In the genomic region with DNA sequence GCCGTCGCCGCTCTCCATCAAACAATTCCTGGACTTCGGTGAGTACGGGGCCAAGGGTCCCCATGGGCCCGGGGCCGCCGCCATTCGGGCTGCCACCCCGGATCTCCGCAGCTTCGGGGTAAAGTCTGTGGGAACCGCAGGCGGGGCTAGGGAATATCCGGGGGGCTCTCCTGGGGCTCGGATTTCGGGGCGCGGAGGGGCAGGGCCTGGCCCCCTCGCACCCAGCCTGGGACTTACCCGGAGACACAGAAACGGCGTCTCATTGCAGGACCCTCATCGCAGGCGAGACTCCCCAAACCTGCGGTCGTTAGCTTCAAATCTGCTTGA, we compare ENCODE assay signal across 8 cellular contexts. TPM values are rescaled to one million over a fixed set of nuclear protein-coding genes. Genes with fewer than 3 reads are reported as not detected.
A peak's percentile ranks its signal among the peaks of the same experiment; 100 is the strongest.
DNase-seq lines count a peak whose midpoint lies in the region; ATAC-seq, FAIRE-seq and TF ChIP-seq lines count a peak whose summit lies in the region.

No MANE protein-coding gene starts in this region.

- H3K4me3 ChIP-seq in ascending aorta (peak overlapping the region; percentile 66 to 91), lower lobe of right lung (peak overlapping the region; percentile 68), urinary bladder (ENCODE audit: low read depth, low read length) (peak overlapping the region; percentile 68)

- H3K4me1 ChIP-seq in ascending aorta (peaks cover 0 to 4% of the 10 kb centered on the region in 2 donors), lower lobe of right lung (peaks cover 6% of the 10 kb centered on the region), urinary bladder (ENCODE audit: insufficient read depth) (no peaks in the 10 kb centered on the region)

- TF ChIP-seq POLR2A in H54 (IDR thresholded peaks at IDR 0.05; ENCODE audit: low read depth, low read length) (no peak), GM12891 (IDR thresholded peaks at IDR 0.05; ENCODE audit: low read depth, low read length) (no peak)

- intact Hi-C loops in ascending aorta (cut with DNase I) (loop anchor here (2.0 kb wide), 1 partner anchor 15 kb away; no protein-coding TSS in a partner anchor), lower lobe of right lung (cut with DNase I) (no loop called here)

- FAIRE-seq in H54 (lab: Jason Lieb, UNC) (no peak), GM12891 (lab: Jason Lieb, UNC) (no peak)

- H3K36me3 ChIP-seq in ascending aorta, result no peaks in the 10 kb centered on the region
- H3K36me3 ChIP-seq in lower lobe of right lung, result no peaks in the 10 kb centered on the region
- H3K36me3 ChIP-seq in urinary bladder (ENCODE audit: insufficient read depth), result no peaks in the 10 kb centered on the region

- H3K27ac ChIP-seq in ascending aorta (peak overlapping the region; percentile 87 to 90), lower lobe of right lung (peak overlapping the region; percentile 82), urinary bladder (ENCODE audit: low read depth) (peak overlapping the region; percentile 74)

- no peaks in the 10 kb centered on the region for H3K9me3 ChIP-seq in ascending aorta
- no peaks in the 10 kb centered on the region for H3K9me3 ChIP-seq in lower lobe of right lung

- under 1% methylated on average over 27 of the region's 27 CpGs for WGBS in urinary bladder

- TF ChIP-seq CTCF in ascending aorta (IDR thresholded peaks at IDR 0.05) (no peak), lower lobe of right lung (IDR thresholded peaks at IDR 0.05) (no peak)

- no peak for DNase-seq in ascending aorta (ENCODE audit: low spot score in 2 of 2)
- DNase-seq in lower lobe of right lung, result no peak
- DNase-seq in SW 1271 (lab: John Stamatoyannopoulos, UW), result no peak
- DNase-seq in H54 (ENCODE audit: insufficient read length, low spot score), result no peak
- no peak for DNase-seq in GM12891 (ENCODE audit: insufficient read length, low spot score)

- H3K27me3 ChIP-seq in ascending aorta, result no peaks in the 10 kb centered on the region
- no peaks in the 10 kb centered on the region for H3K27me3 ChIP-seq in lower lobe of right lung (ENCODE audit: low read depth)

- ATAC-seq in GM21390 (IDR thresholded peaks at IDR 0.05; ENCODE audit: unreplicated experiment) (peak; percentile 10), HG03571 (IDR thresholded peaks at IDR 0.05; ENCODE audit: unreplicated experiment) (peak; percentile 9), lower lobe of right lung (peak in 1 of 2 donors; percentile 3)

TF ChIP-seq in GM12891, 5 proteins besides CTCF, POLR2A, EP300 and RAD21:
- TF ChIP-seq TAF1 (IDR thresholded peaks at IDR 0.05; ENCODE audit: low read depth, low read length), result no peak
- TF ChIP-seq POU2F2 (IDR thresholded peaks at IDR 0.05; ENCODE audit: low read depth, low read length), result no peak
- TF ChIP-seq POLR2AphosphoS5 (IDR thresholded peaks at IDR 0.05; ENCODE audit: low read depth, low read length), result no peak
- no peak for TF ChIP-seq PAX5 (IDR thresholded peaks at IDR 0.05; ENCODE audit: insufficient read depth, low read length, severe bottlenecking)
- TF ChIP-seq SPI1 (IDR thresholded peaks at IDR 0.05; ENCODE audit: low read depth, low read length), result no peak

RNA-seq across cellular contexts. Expression of a gene that starts 0.4 kb away (rescaled TPM):
- total RNA-seq in ascending aorta, result 31.1 TPM
- total RNA-seq in lower lobe of right lung, result 22.3 TPM
- total RNA-seq in urinary bladder, result 21.5 TPM
- 8.4 TPM for polyA plus RNA-seq in urinary bladder
- 15.1 TPM for polyA plus RNA-seq in GM12891 (2012; ENCODE audit: low read depth, missing spikeins)
